In the genomic region with DNA sequence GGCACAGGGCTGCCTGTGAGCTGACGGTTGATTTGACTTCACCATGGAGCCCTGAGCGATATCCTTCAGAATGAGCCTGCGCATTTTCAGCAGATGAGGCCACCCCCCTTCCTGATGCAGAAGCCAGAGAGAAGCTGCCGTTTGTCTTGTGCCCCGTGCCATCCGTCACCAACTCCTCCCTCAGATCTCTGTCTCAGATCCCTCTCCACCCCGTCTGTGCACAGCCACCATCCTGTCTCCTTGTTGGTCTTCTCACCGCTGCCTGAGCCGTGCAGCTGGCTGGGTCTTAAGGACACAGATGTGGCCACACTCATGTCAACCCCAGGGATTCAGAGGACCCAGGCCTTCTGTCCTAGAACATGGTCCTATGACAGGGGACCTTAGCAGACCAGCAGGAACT, we compare ENCODE assay signal across 15 cellular contexts.
"Had no signal": no experiment of that assay in that cellular context is flagged by ENCODE, and none has a peak within 500 bp of the region (broad histone marks: within the 10 kb centered on the region; RNA-seq: fewer than 3 reads in every experiment).

No MANE protein-coding gene starts in this region.

- H3K27ac ChIP-seq: ascending aorta, coronary artery, gastrocnemius medialis, left lung, SK-N-MC had no signal

- H3K27me3 ChIP-seq: ascending aorta, gastrocnemius medialis, left lung had no signal

- DNase-seq: activated CD4-positive, alpha-beta T cell treated with anti-CD3 and anti-CD28 coated beads, Interleukin-2, amount 10 ng/mL, durations not matched to agents 7 days and 5 days; activated CD4-positive, CD25-positive, alpha-beta regulatory T cell; activated CD8-positive, alpha-beta T cell treated with anti-CD3 and anti-CD28 coated beads, Interleukin-2, amount 10 ng/mL, durations not matched to agents 7 days and 5 days; activated naive CD4-positive, alpha-beta T cell treated with Interleukin-2 at 50 U/mL for 16 hours; activated T-cell treated with anti-CD3 and anti-CD28 coated beads, Interleukin-2, amount 50 U/mL, for 24 hours; gastrocnemius medialis; mesenchymal stem cell; naive thymus-derived CD4-positive, alpha-beta T cell had no signal

- H3K27me3 Mint-ChIP-seq: activated CD4-positive, alpha-beta T cell treated with anti-CD3 and anti-CD28 coated beads, Interleukin-2, amount 10 ng/mL, durations not matched to agents 7 days and 5 days; activated T-cell treated with anti-CD3 and anti-CD28 coated beads, Interleukin-2, amount 50 U/mL, for 24 hours; central memory CD8-positive, alpha-beta T cell; naive thymus-derived CD4-positive, alpha-beta T cell had no signal

- H3K36me3 ChIP-seq: gastrocnemius medialis had no signal

- H3K9me3 ChIP-seq: ascending aorta, gastrocnemius medialis, left lung had no signal

- ATAC-seq: activated CD8-positive, alpha-beta T cell treated with anti-CD3 and anti-CD28 coated beads, Interleukin-2, amount 10 ng/mL, durations not matched to agents 7 days and 5 days; esophagus mucosa; gastrocnemius medialis; left lung; naive thymus-derived CD4-positive, alpha-beta T cell had no signal

- H3K4me1 ChIP-seq: ascending aorta, gastrocnemius medialis, left lung had no signal

- H3K27ac Mint-ChIP-seq: activated CD4-positive, alpha-beta T cell treated with anti-CD3 and anti-CD28 coated beads, Interleukin-2, amount 10 ng/mL, durations not matched to agents 7 days and 5 days; activated CD8-positive, alpha-beta T cell treated with anti-CD3 and anti-CD28 coated beads, Interleukin-2, amount 10 ng/mL, durations not matched to agents 7 days and 5 days; activated T-cell treated with anti-CD3 and anti-CD28 coated beads, Interleukin-2, amount 50 U/mL, for 24 hours; activated T-helper 2 cell treated with anti-CD3 and anti-CD28 coated beads, Interferon-gamma antibody, Interleukin-2, Interleukin-4, amounts not matched to agents 10 μg/mL and 5 μg/mL and 100 μg/mL, durations not matched to agents 14 hours and 24 hours and 36 hours had no signal

- H3K9me3 Mint-ChIP-seq: activated CD4-positive, alpha-beta T cell treated with anti-CD3 and anti-CD28 coated beads, Interleukin-2, amount 10 ng/mL, durations not matched to agents 7 days and 5 days; activated T-cell treated with anti-CD3 and anti-CD28 coated beads, Interleukin-2, amount 50 U/mL, for 24 hours; activated T-helper 2 cell treated with anti-CD3 and anti-CD28 coated beads, Interferon-gamma antibody, Interleukin-2, Interleukin-4, amounts not matched to agents 10 μg/mL and 5 μg/mL and 100 μg/mL, durations not matched to agents 14 hours and 24 hours and 36 hours; central memory CD8-positive, alpha-beta T cell had no signal

- H3K4me3 Mint-ChIP-seq: activated CD4-positive, alpha-beta T cell treated with anti-CD3 and anti-CD28 coated beads, Interleukin-2, amount 10 ng/mL, durations not matched to agents 7 days and 5 days; activated CD8-positive, alpha-beta T cell treated with anti-CD3 and anti-CD28 coated beads, Interleukin-2, amount 10 ng/mL, durations not matched to agents 7 days and 5 days; activated T-cell treated with anti-CD3 and anti-CD28 coated beads, Interleukin-2, amount 50 U/mL, for 24 hours; central memory CD8-positive, alpha-beta T cell; naive thymus-derived CD4-positive, alpha-beta T cell had no signal

- H3K4me3 ChIP-seq: ascending aorta, coronary artery, gastrocnemius medialis, left lung, SK-N-MC had no signal
